8 cellular contexts compared by ENCODE assay signal in genomic region chr9:94213513-94214124, GRCh38. TPM values are rescaled to one million over a fixed set of nuclear protein-coding genes. Genes with fewer than 3 reads are reported as not detected.
DNase-seq lines count a peak whose midpoint lies in the region; ATAC-seq, FAIRE-seq and TF ChIP-seq lines count a peak whose summit lies in the region.

No MANE protein-coding gene starts in this region.

- H3K27ac ChIP-seq in iPS DF 6.9 (ENCODE audit: low read length), result no peak overlapping the region

- no CpG with 5 or more reads among the region's 12 CpGs for WGBS in iPS DF 6.9 (ENCODE audit: insufficient coverage, insufficient read length)

- peak; percentile 94 for TF ChIP-seq CTCF in brain (conservative IDR thresholded peaks at IDR 0.05)

- no peaks in the 10 kb centered on the region for H3K27me3 ChIP-seq in iPS DF 6.9 (ENCODE audit: control insufficient read depth, insufficient read depth, low read length)

- no peaks in the 10 kb centered on the region for H3K36me3 ChIP-seq in iPS DF 6.9 (ENCODE audit: control insufficient read depth, insufficient read depth, low read length)

- H3K36me3 Mint-ChIP-seq in brain, result no peaks in the 10 kb centered on the region

- H3K4me3 Mint-ChIP-seq in brain, result no peak overlapping the region

- no peak overlapping the region for H3K4me3 ChIP-seq in iPS DF 6.9 (ENCODE audit: low read length)

- H3K27me3 Mint-ChIP-seq in brain, result peaks cover 7% of the 10 kb centered on the region

- peaks cover 0 to 12% (median 9%) of the 10 kb centered on the region in 5 experiments for H3K9me3 Mint-ChIP-seq in brain

- peak; percentile 62 for DNase-seq in NCI-H2171 treated with DMSO at 0.1 percent for 48 hours (lab: John Stamatoyannopoulos, UW)
- DNase-seq in UCSD-AML1 (lab: John Stamatoyannopoulos, UW; ENCODE audit: unreplicated experiment), result peak; percentile 62
- DNase-seq in iPS DF 6.9 (ENCODE audit: low read depth, low spot score), result peak; percentile 91
- peak; percentile 60 for DNase-seq in stimulated activated CD4-positive, alpha-beta T cell treated with anti-CD3 and anti-CD28 coated beads, Interleukin-12 subunit alpha, Interleukin-12 subunit beta, amount 100 ng/mL, for 4 hours

- 0 out of 2 replicates have a peak, but pooled peaks cover 1% of the 10 kb centered on the region for H3K4me1 ChIP-seq in iPS DF 6.9 (ENCODE audit: control insufficient read depth, insufficient read depth, low read length)

- peaks cover 9% of the 10 kb centered on the region for H3K4me1 Mint-ChIP-seq in brain

- peak; percentile 91 for FAIRE-seq in A204.1 (lab: Jason Lieb, UNC)

- H3K9me3 ChIP-seq in iPS DF 6.9 (ENCODE audit: control insufficient read depth, insufficient read depth, low read length), result no peaks in the 10 kb centered on the region

- no peak overlapping the region for H3K27ac Mint-ChIP-seq in brain

- ATAC-seq in GM18519 (IDR thresholded peaks at IDR 0.05; ENCODE audit: low FRiP score, unreplicated experiment), result peak; percentile 69
- peak; percentile 88 for ATAC-seq in HG03108 (IDR thresholded peaks at IDR 0.05; ENCODE audit: unreplicated experiment)

RNA-seq across cellular contexts. Expression of gene ZNF169, which starts 45.5 kb away (rescaled TPM):
- polyA plus RNA-seq in brain (ENCODE audit: insufficient read depth, low read depth, low replicate concordance), result 2.0 TPM
